Comparison of ENCODE assay signal across 23 cellular contexts in the genomic region with DNA sequence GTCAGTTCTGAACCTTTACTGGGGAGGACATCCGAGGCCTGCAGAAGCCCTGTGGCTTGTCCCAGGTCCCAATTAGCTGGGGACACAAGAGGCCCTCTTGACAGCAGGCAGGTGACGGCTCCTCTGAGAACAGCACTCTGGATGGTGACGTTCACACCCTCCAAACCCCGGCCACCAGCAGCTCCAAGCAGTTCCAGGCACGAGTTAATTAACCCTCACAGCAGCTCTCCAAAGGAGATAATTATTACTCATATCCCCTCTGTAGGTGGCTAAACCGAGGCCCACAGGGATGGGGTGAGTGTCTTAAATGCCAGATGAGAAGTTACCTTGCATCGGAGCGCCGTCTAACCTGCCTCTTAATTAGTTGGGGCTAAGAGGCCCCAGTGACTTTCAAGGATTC.
"Had no signal": no experiment of that assay in that cellular context is flagged by ENCODE, and none has a peak within 500 bp of the region (broad histone marks: within the 10 kb centered on the region; RNA-seq: fewer than 3 reads in every experiment).

No MANE protein-coding gene starts in this region.

- H3K36me3 Mint-ChIP-seq: brain; natural killer cell treated with Interleukin-12 subunit alpha and Interleukin-12 subunit beta and Interleukin-15 and Interleukin-18, amount 100 ng/mL, for 72 hours had no signal

- H3K4me3 Mint-ChIP-seq: activated CD4-positive, alpha-beta T cell treated with anti-CD3 and anti-CD28 coated beads, Interleukin-2, amount 10 ng/mL, durations not matched to agents 7 days and 5 days; activated CD8-positive, alpha-beta T cell treated with anti-CD3 and anti-CD28 coated beads, Interleukin-2, amount 10 ng/mL, durations not matched to agents 7 days and 5 days; activated naive CD4-positive, alpha-beta T cell treated with anti-CD3 and anti-CD28 coated beads for 36 hours; activated naive CD8-positive, alpha-beta T cell treated with anti-CD3 and anti-CD28 coated beads, Interleukin-2, amount 50 U/mL, for 24 hours; activated T-cell treated with anti-CD3 and anti-CD28 coated beads, Interleukin-2, amount 50 U/mL, for 24 hours; effector memory CD8-positive, alpha-beta T cell; natural killer cell treated with Interleukin-12 subunit alpha and Interleukin-12 subunit beta and Interleukin-15 and Interleukin-18, amount 100 ng/mL, for 72 hours had no signal

- H3K4me1 Mint-ChIP-seq: activated CD4-positive, alpha-beta T cell treated with anti-CD3 and anti-CD28 coated beads, Interleukin-2, amount 10 ng/mL, durations not matched to agents 7 days and 5 days; activated naive CD8-positive, alpha-beta T cell treated with anti-CD3 and anti-CD28 coated beads, Interleukin-2, amount 50 U/mL, for 24 hours had no signal

- H3K9me3 ChIP-seq: lower lobe of right lung, stomach, vagina had no signal

- ATAC-seq: activated CD4-positive, CD25-positive, alpha-beta regulatory T cell treated with anti-CD3 and anti-CD28 coated beads, Interleukin-2, amount 50 U/mL, for 24 hours; activated CD8-positive, alpha-beta T cell treated with anti-CD3 and anti-CD28 coated beads, Interleukin-2, amount 10 ng/mL, durations not matched to agents 7 days and 5 days; activated naive CD8-positive, alpha-beta T cell treated with anti-CD3 and anti-CD28 coated beads, Interleukin-2, amount 50 U/mL, for 24 hours; effector memory CD8-positive, alpha-beta T cell; left colon; lower lobe of right lung; natural killer cell treated with Interleukin-12 subunit alpha and Interleukin-12 subunit beta and Interleukin-15 and Interleukin-18, amount 100 ng/mL, for 72 hours; sciatic nerve had no signal

- H2AFZ ChIP-seq: parathyroid adenoma had no signal

- H3K9ac ChIP-seq: parathyroid adenoma had no signal

- H3K4me3 ChIP-seq: lower lobe of right lung, smooth muscle cell, stomach, vagina had no signal

- DNase-seq: activated CD4-positive, alpha-beta T cell treated with anti-CD3 and anti-CD28 coated beads, Interleukin-2, amount 10 ng/mL, durations not matched to agents 7 days and 5 days; activated CD8-positive, alpha-beta T cell treated with anti-CD3 and anti-CD28 coated beads, Interleukin-2, amount 10 ng/mL, durations not matched to agents 7 days and 5 days; activated naive CD4-positive, alpha-beta T cell treated with anti-CD3 and anti-CD28 coated beads for 36 hours; activated naive CD8-positive, alpha-beta T cell treated with anti-CD3 and anti-CD28 coated beads, Interleukin-2, amount 50 U/mL, for 24 hours; activated T-cell treated with anti-CD3 and anti-CD28 coated beads, Interleukin-2, amount 50 U/mL, for 24 hours; anterior cingulate cortex; effector memory CD8-positive, alpha-beta T cell; foreskin fibroblast; hypothalamus; islet precursor cell; left colon; lower lobe of right lung; stimulated activated CD4-positive, alpha-beta T cell treated with anti-CD3 and anti-CD28 coated beads, Interleukin-4, amount 100 ng/mL, for 1 hour; stomach; trophoblast cell had no signal

- H3K27me3 ChIP-seq: stomach, vagina had no signal

- H3K4me2 ChIP-seq: smooth muscle cell had no signal

- H3K36me3 ChIP-seq: lower lobe of right lung, stomach, vagina had no signal

- H3K27ac Mint-ChIP-seq: activated CD4-positive, alpha-beta T cell treated with anti-CD3 and anti-CD28 coated beads, Interleukin-2, amount 10 ng/mL, durations not matched to agents 7 days and 5 days; activated CD8-positive, alpha-beta T cell treated with anti-CD3 and anti-CD28 coated beads, Interleukin-2, amount 10 ng/mL, durations not matched to agents 7 days and 5 days; activated naive CD4-positive, alpha-beta T cell treated with anti-CD3 and anti-CD28 coated beads for 36 hours; activated T-cell treated with anti-CD3 and anti-CD28 coated beads, Interleukin-2, amount 50 U/mL, for 24 hours; activated T-helper 2 cell treated with anti-CD3 and anti-CD28 coated beads, Interferon-gamma antibody, Interleukin-2, Interleukin-4, amounts not matched to agents 10 μg/mL and 5 μg/mL and 100 μg/mL, durations not matched to agents 14 hours and 24 hours and 36 hours; effector memory CD8-positive, alpha-beta T cell; natural killer cell treated with Interleukin-12 subunit alpha and Interleukin-12 subunit beta and Interleukin-15 and Interleukin-18, amount 100 ng/mL, for 72 hours had no signal

- H3K27me3 Mint-ChIP-seq: activated CD4-positive, alpha-beta T cell treated with anti-CD3 and anti-CD28 coated beads, Interleukin-2, amount 10 ng/mL, durations not matched to agents 7 days and 5 days; activated naive CD8-positive, alpha-beta T cell treated with anti-CD3 and anti-CD28 coated beads, Interleukin-2, amount 50 U/mL, for 24 hours; activated T-cell treated with anti-CD3 and anti-CD28 coated beads, Interleukin-2, amount 50 U/mL, for 24 hours; natural killer cell treated with Interleukin-12 subunit alpha and Interleukin-12 subunit beta and Interleukin-15 and Interleukin-18, amount 100 ng/mL, for 72 hours had no signal

- H3K27ac ChIP-seq: lower lobe of right lung, parathyroid adenoma, stomach, vagina had no signal

- H3K9me3 Mint-ChIP-seq: activated CD4-positive, alpha-beta T cell treated with anti-CD3 and anti-CD28 coated beads, Interleukin-2, amount 10 ng/mL, durations not matched to agents 7 days and 5 days; activated naive CD4-positive, alpha-beta T cell treated with anti-CD3 and anti-CD28 coated beads for 36 hours; activated naive CD8-positive, alpha-beta T cell treated with anti-CD3 and anti-CD28 coated beads, Interleukin-2, amount 50 U/mL, for 24 hours; activated T-cell treated with anti-CD3 and anti-CD28 coated beads, Interleukin-2, amount 50 U/mL, for 24 hours; activated T-helper 2 cell treated with anti-CD3 and anti-CD28 coated beads, Interferon-gamma antibody, Interleukin-2, Interleukin-4, amounts not matched to agents 10 μg/mL and 5 μg/mL and 100 μg/mL, durations not matched to agents 14 hours and 24 hours and 36 hours; brain; effector memory CD8-positive, alpha-beta T cell; natural killer cell treated with Interleukin-12 subunit alpha and Interleukin-12 subunit beta and Interleukin-15 and Interleukin-18, amount 100 ng/mL, for 72 hours had no signal
